ENCODE assay signal across 8 cellular contexts in the genomic region with DNA sequence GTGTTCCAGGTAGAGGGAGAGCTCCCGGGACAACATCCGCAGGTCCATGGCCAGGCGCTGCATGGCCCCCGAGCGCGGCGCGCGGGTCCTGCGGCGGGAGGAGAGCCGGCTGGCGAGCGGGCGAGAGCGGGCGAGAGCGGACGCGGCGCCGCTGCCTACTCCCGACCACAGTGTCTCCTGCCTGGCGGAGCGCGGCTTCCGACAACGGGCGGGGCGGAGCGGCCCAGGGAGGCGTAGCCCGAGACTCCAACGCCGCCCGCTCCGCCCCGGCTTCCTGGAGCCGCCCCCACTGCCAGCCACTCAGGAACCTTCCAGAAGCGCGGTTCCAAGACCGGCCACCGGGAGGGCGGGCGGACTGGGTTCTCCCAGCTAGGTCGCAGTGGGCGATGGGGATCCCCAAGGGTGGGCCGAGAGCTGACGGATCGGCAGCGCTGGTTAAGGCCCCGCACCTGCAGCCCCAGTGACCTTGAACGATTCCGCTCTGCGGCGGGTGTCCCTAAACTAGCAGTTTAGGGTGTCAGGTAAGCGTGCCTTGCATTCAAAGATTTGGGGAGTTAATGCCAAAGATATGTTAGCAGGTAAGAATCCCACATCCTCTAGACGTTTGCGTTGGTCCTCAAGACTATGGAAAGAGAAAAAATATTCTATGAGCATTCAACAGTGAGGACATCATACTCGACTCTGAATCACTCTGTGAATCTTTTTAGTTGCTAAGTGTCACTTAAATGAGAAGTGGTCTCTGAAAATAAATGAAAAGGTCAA. TPM values are rescaled to one million over a fixed set of nuclear protein-coding genes. Genes with fewer than 3 reads are reported as not detected.
DNase-seq lines count a peak whose midpoint lies in the region; ATAC-seq and TF ChIP-seq lines count a peak whose summit lies in the region.

TSS of gene ABHD3 (minus strand) at position 172 of the 762 bp plus-strand sequence. CDS start at position 63, 109 bp downstream.

- H3K4me1 ChIP-seq in NT2/D1 (ENCODE audit: insufficient read depth, insufficient read length) (no peaks in the 10 kb centered on the region), endodermal cell (ENCODE audit: control insufficient read depth, insufficient read depth, low read length) (no peaks in the 10 kb centered on the region)

- H3K36me3 ChIP-seq in NT2/D1 (ENCODE audit: insufficient read depth, insufficient read length, low read length), result peaks cover 19% of the 10 kb centered on the region
- peaks cover 10% of the 10 kb centered on the region for H3K36me3 ChIP-seq in endodermal cell (ENCODE audit: control insufficient read depth, insufficient read depth, low read length)

- peak; percentile 80 for DNase-seq in Caki2 (ENCODE audit: low read depth)
- peak; percentile 83 for DNase-seq in HT1080 (ENCODE audit: low read depth)
- DNase-seq in NT2/D1 (ENCODE audit: low read depth, low spot score), result peak; percentile 70
- peak; percentile 71 for DNase-seq in activated CD8-positive, alpha-beta memory T cell treated with anti-CD3 and anti-CD28 coated beads, Interleukin-2, amount 50 U/mL, for 1 hour (ENCODE audit: extremely low read depth)
- peak; percentile 96 for DNase-seq in endodermal cell
- DNase-seq in midbrain (lab: John Stamatoyannopoulos, UW), result peak; percentile 94
- DNase-seq in stimulated activated CD8-positive, alpha-beta memory T cell treated with anti-CD3 and anti-CD28 coated beads, Interleukin-2, amount 100 ng/mL, for 1 hour (ENCODE audit: low read depth in 2 of 2), result peak; percentile 79 to 82

- 9 to 24% methylated on average over 17 to 60 of the region's 60 CpGs for WGBS in endodermal cell (ENCODE audit: insufficient coverage in 1 of 2, insufficient read length in 1 of 2), 2 experiments

- peak within 1 kb of the TSS; percentile 89 for H3K9ac ChIP-seq in NT2/D1 (ENCODE audit: insufficient read length, low read depth)
- peak within 1 kb of the TSS; percentile 69 for H3K9ac ChIP-seq in endodermal cell (ENCODE audit: extremely low read depth, low read length, poor library complexity, severe bottlenecking)

- H3K9me3 ChIP-seq in NT2/D1 (ENCODE audit: insufficient read depth, low read length), result peaks cover 18% of the 10 kb centered on the region
- H3K9me3 ChIP-seq in endodermal cell (ENCODE audit: control insufficient read depth, low read length), result peaks cover 9% of the 10 kb centered on the region

- H3K27me3 Mint-ChIP-seq in endodermal cell (ENCODE audit: insufficient read depth), result peaks cover 7% of the 10 kb centered on the region

- H3K27me3 ChIP-seq in NT2/D1 (ENCODE audit: insufficient read depth, insufficient read length) (no peaks in the 10 kb centered on the region), endodermal cell (ENCODE audit: control insufficient read depth, insufficient read depth, low read length, poor library complexity, severe bottlenecking) (no peaks in the 10 kb centered on the region)

- H3K36me3 Mint-ChIP-seq in endodermal cell (ENCODE audit: low read depth), result peaks cover 31% of the 10 kb centered on the region

- peak within 1 kb of the TSS; percentile 84 for H3K4me3 Mint-ChIP-seq in endodermal cell

- H3K27ac ChIP-seq in endodermal cell (ENCODE audit: low read depth, low read length), result no peak within 1 kb of the TSS

- H3K9me3 Mint-ChIP-seq in endodermal cell, result peaks cover 21% of the 10 kb centered on the region

- H3K4me3 ChIP-seq in NT2/D1 (ENCODE audit: insufficient read length, low read depth) (peak within 1 kb of the TSS; percentile 78), endodermal cell (ENCODE audit: low read length) (peak within 1 kb of the TSS; percentile 88)

- peak; percentile 54 for TF ChIP-seq CTCF in endodermal cell (conservative IDR thresholded peaks at IDR 0.05)

- H3K4me1 Mint-ChIP-seq in endodermal cell, result peaks cover 15% of the 10 kb centered on the region

- H3K27ac Mint-ChIP-seq in endodermal cell, result peak within 1 kb of the TSS; percentile 87

- in situ Hi-C loops in Caki2 (cut with HindIII; ENCODE audit: low pct_unique_long_range_greater_than_20kb, low sequenced_read_pairs), result no loop called here

- ATAC-seq in GM21360 (IDR thresholded peaks at IDR 0.05; ENCODE audit: unreplicated experiment), result peak; percentile 91

RNA-seq across cellular contexts. Expression of gene ABHD3, which starts in this region (rescaled TPM):
- 52.6 and 73.5 TPM in 2 replicates for total RNA-seq in Caki2 (2014; rRNA removed; shearing (Covaris generic); ENCODE audit: low replicate concordance)
- total RNA-seq in HT1080 (2014; rRNA removed; shearing (Covaris generic)), result 3.8 and 5.1 TPM in 2 replicates
- polyA plus RNA-seq in HT1080 (2015; cell fraction: cytosol; rRNA removed), result 6.5 and 8.1 TPM in 2 replicates
- 33.7 and 37.6 TPM in 2 replicates for polyA plus RNA-seq in HT1080 (2015; cell fraction: nucleus; rRNA removed)
- 10 to 100 TPM; 14.2 to 24.5 TPM for total RNA-seq in endodermal cell
- 12.9 TPM for polyA plus RNA-seq in endodermal cell (2013, experiment 1 of 2)
- polyA plus RNA-seq in endodermal cell (2013, experiment 2 of 2), result 9.8 TPM
